26 cellular contexts compared by ENCODE assay signal in genomic region chr6:6580225-6580870, GRCh38. TPM values are rescaled to one million over a fixed set of nuclear protein-coding genes. Genes with fewer than 3 reads are reported as not detected.
"Had no signal": no experiment of that assay in that cellular context is flagged by ENCODE, and none has a peak within 500 bp of the region (broad histone marks: within the 10 kb centered on the region; RNA-seq: fewer than 3 reads in every experiment).

No MANE protein-coding gene starts in this region.

- H3K27ac Mint-ChIP-seq: activated B cell treated with CpG ODN at 0.5 μM for 24 hours, nephron progenitor cell, T-helper 17 cell had no signal

- H3K27me3 ChIP-seq: body of pancreas, hepatocyte, left lung, thyroid gland, upper lobe of right lung had no signal

- H3K27me3 Mint-ChIP-seq: activated B cell treated with CpG ODN at 0.5 μM for 24 hours; stimulated activated naive B cell treated with anti-CD40 and anti-IgM and Interleukin-4, amounts not matched to agents 10 μg/mL and 1 μg/mL and 100 μg/mL, for 72 hours had no signal

- H3K27ac ChIP-seq: body of pancreas, hepatocyte, left lung, upper lobe of right lung had no signal

- DNase-seq: activated B cell treated with CpG ODN at 0.5 μM for 24 hours; activated CD4-positive, alpha-beta T cell treated with anti-CD3 and anti-CD28 coated beads for 48 hours; activated CD8-positive, alpha-beta memory T cell treated with anti-CD3 and anti-CD28 coated beads, Interleukin-2, amount 50 U/mL, for 48 hours; activated effector memory CD4-positive, alpha-beta T cell treated with Interleukin-2 at 50 U/mL for 16 hours; anterior cingulate cortex; body of pancreas; effector CD8-positive, alpha-beta T cell; foreskin melanocyte; glutamatergic neuron; kidney glomerular epithelial cell; left lung; nephron progenitor cell; Right ventricle myocardium superior; stimulated activated CD4-positive, alpha-beta T cell treated with anti-CD3 and anti-CD28 coated beads, Interleukin-15, amount 100 ng/mL, for 24 hours; stimulated activated naive B cell treated with anti-CD40 and anti-IgM and Interleukin-4, amounts not matched to agents 10 μg/mL and 1 μg/mL and 100 μg/mL, for 72 hours; T-helper 17 cell; thyroid gland; upper lobe of right lung had no signal

- H3K9me3 ChIP-seq: body of pancreas, thyroid gland had no signal

- ATAC-seq: body of pancreas; left lung; sciatic nerve; stimulated activated naive B cell treated with anti-CD40 and anti-IgM and Interleukin-4, amounts not matched to agents 10 μg/mL and 1 μg/mL and 100 μg/mL, for 72 hours; T-helper 17 cell; upper lobe of right lung had no signal

- H3K4me3 ChIP-seq: body of pancreas, hepatocyte, left lung, smooth muscle cell, thyroid gland, upper lobe of right lung had no signal

- H3K36me3 ChIP-seq: left lung, thyroid gland, upper lobe of right lung had no signal

- H3K4me3 Mint-ChIP-seq: activated B cell treated with CpG ODN at 0.5 μM for 24 hours; activated T-cell treated with anti-CD3 and anti-CD28 coated beads, Interleukin-2, amount 50 U/mL, for 4 hours; mesothelial cell of epicardium; nephron progenitor cell; stimulated activated naive B cell treated with anti-CD40 and anti-IgM and Interleukin-4, amounts not matched to agents 10 μg/mL and 1 μg/mL and 100 μg/mL, for 72 hours; T-helper 17 cell had no signal

- H3K4me2 ChIP-seq: hepatocyte, smooth muscle cell had no signal

- H3K79me2 ChIP-seq: hepatocyte had no signal

- H3K4me1 ChIP-seq: left lung, upper lobe of right lung had no signal

- H2AFZ ChIP-seq: hepatocyte had no signal

- H3K4me1 Mint-ChIP-seq: nephron progenitor cell had no signal

RNA-seq across cellular contexts. Expression of gene LY86, which starts 8.2 kb away (rescaled TPM):
- total RNA-seq: chondrocyte, lung microvascular endothelial cell, mesothelial cell of epicardium, SK-MEL-5, smooth muscle cell had no signal
- polyA plus RNA-seq: smooth muscle cell had no signal
